14 cellular contexts compared by ENCODE assay signal in the genomic region with DNA sequence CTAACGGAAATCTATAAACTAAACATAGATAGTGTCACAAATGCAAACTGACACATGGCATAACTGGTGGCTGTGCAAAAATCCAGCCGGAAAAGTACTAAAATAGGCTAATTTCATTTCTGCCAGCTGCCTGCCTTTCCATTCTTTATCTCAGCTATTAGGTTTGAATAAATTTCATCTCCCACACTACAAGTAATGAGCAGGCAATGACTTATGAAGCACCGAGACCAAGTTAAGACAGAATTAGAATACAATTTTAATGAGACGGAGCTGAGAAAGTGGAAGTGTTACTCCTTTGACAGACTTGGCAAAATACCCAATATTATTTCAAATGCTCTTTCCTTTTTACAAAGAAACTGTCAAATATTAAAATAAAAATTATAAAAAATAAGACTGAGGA.
A peak's percentile ranks its signal among the peaks of the same experiment; 100 is the strongest.
DNase-seq lines count a peak whose midpoint lies in the region; ATAC-seq and TF ChIP-seq lines count a peak whose summit lies in the region.
"Had no signal": no experiment of that assay in that cellular context is flagged by ENCODE, and none has a peak within 500 bp of the region (broad histone marks: within the 10 kb centered on the region; RNA-seq: fewer than 3 reads in every experiment).

No MANE protein-coding gene starts in this region.

- no peak for TF ChIP-seq CTCF in GM06990 (IDR thresholded peaks at IDR 0.05; ENCODE audit: insufficient read depth, low read length, poor library complexity, severe bottlenecking)

- no peak overlapping the region for H3K4me3 ChIP-seq in GM06990 (replicated peaks; ENCODE audit: low read depth, low read length)
- H3K4me3 ChIP-seq: skin epidermis, vagina had no signal

- in situ Hi-C loops in KBM-7 (cut with MboI; ENCODE audit: low pct_unique_long_range_greater_than_20kb, low sequenced_read_pairs), result no loop called here

- DNase-seq in GM06990 (ENCODE audit: extremely low read depth, insufficient read length) (peak; percentile 55), KBM-7 (peak; percentile 43), germinal center (ENCODE audit: low spot score) (peak; percentile 25), KG1 (lab: John Stamatoyannopoulos, UW) (no peak), T-helper 1 cell (no peak)
- no peak for DNase-seq in activated effector memory CD4-positive, alpha-beta T cell treated with anti-CD3 and anti-CD28 coated beads, Interleukin-2, amount 50 U/mL, for 16 hours
- DNase-seq: activated CD4-positive, alpha-beta T cell treated with anti-CD3 and anti-CD28 coated beads, Interleukin-2, amount 10 ng/mL, durations not matched to agents 24 days and 14 days; activated gamma-delta T cell treated with Interleukin-2 at 50 U/mL for 16 hours; CD4-positive, CD25-positive, alpha-beta regulatory T cell; NCI-H524 had no signal

- H3K36me3 ChIP-seq in GM06990 (ENCODE audit: control insufficient read depth, insufficient read depth, low read length), result no peaks in the 10 kb centered on the region
- H3K36me3 ChIP-seq: vagina had no signal

- peak; percentile 42 for ATAC-seq in GM21528 (IDR thresholded peaks at IDR 0.05; ENCODE audit: low FRiP score, unreplicated experiment)
- no peak for ATAC-seq in GM21447 (IDR thresholded peaks at IDR 0.05; ENCODE audit: unreplicated experiment)

- no peaks in the 10 kb centered on the region for H3K27me3 ChIP-seq in GM06990 (replicated peaks; ENCODE audit: control insufficient read depth, insufficient read depth, low read length)
- H3K27me3 ChIP-seq: vagina had no signal

Comparison
In these comparisons a context has a peak if more than half of its experiments do, and no peak if none do; other contexts are left out.
1. DNase-seq: peak in GM06990 (single experiment), KBM-7 (single experiment) and germinal center (single experiment); none in KG1 (single experiment), T-helper 1 cell (0 of 5) and activated effector memory CD4-positive, alpha-beta T cell treated with anti-CD3 and anti-CD28 coated beads, Interleukin-2, amount 50 U/mL, for 16 hours (single experiment).